ENCODE assay signal across 30 cellular contexts in the genomic region with DNA sequence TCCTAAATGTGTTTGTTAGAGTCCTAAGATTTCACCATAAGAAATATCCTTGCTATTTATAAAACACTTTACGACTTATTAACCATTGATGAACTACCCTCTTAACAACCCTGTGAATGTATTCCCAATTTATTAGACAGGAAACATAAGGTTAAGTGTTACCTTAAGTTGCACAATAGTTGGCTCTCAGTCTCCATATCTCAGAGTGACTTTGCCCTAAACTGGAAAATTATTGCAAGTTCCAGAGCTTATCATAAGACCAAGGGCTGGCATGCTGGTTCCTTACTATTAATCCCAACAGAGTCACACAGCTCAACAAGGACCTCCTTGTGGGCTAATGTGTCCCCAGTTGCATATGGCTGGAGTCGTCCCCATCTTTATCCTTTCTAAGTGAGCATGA.
"Had no signal": no experiment of that assay in that cellular context is flagged by ENCODE, and none has a peak within 500 bp of the region (broad histone marks: within the 10 kb centered on the region; RNA-seq: fewer than 3 reads in every experiment).

No MANE protein-coding gene starts in this region.

- H3K9me3 ChIP-seq: SJCRH30 had no signal

- FAIRE-seq: bronchial epithelial cell, TTC549 had no signal

- H3K27ac ChIP-seq: SJCRH30, SK-N-MC had no signal

- H3K27ac Mint-ChIP-seq: activated CD4-positive, alpha-beta T cell treated with anti-CD3 and anti-CD28 coated beads, Interleukin-2, amount 10 ng/mL, durations not matched to agents 24 days and 14 days; activated CD8-positive, alpha-beta T cell treated with anti-CD3 and anti-CD28 coated beads for 36 hours; activated naive CD4-positive, alpha-beta T cell treated with anti-CD3 and anti-CD28 coated beads, Interleukin-2, amount 10 ng/mL, durations not matched to agents 7 days and 5 days; activated naive CD8-positive, alpha-beta T cell; activated naive CD8-positive, alpha-beta T cell treated with anti-CD3 and anti-CD28 coated beads, Interleukin-2, amount 50 U/mL, for 24 hours; activated T-helper 1 cell treated with anti-CD3 and anti-CD28 coated beads, Interleukin-12 subunit alpha, Interleukin-12 subunit beta, Interleukin-2, Interleukin-4 antibody, amounts not matched to agents 30 ng/mL and 10 ng/mL and 1 ng/mL, durations not matched to agents 14 hours and 24 hours and 36 hours; brain; T-helper 2 cell treated with Interferon-gamma antibody and Interleukin-4, amounts not matched to agents 5 μg/mL and 100 μg/mL, for 36 hours had no signal

- H3K4me3 ChIP-seq: MG63, SJCRH30, SK-N-MC had no signal

- H3K36me3 Mint-ChIP-seq: activated naive CD4-positive, alpha-beta T cell treated with anti-CD3 and anti-CD28 coated beads, Interleukin-2, amount 10 ng/mL, durations not matched to agents 7 days and 5 days; activated naive CD8-positive, alpha-beta T cell; brain had no signal

- ATAC-seq: activated CD8-positive, alpha-beta T cell treated with anti-CD3 and anti-CD28 coated beads for 36 hours; activated naive CD8-positive, alpha-beta T cell treated with anti-CD3 and anti-CD28 coated beads, Interleukin-2, amount 50 U/mL, for 24 hours; activated T-cell treated with anti-CD3 and anti-CD28 coated beads, Interleukin-2, amount 50 U/mL, for 4 hours; Panc1 had no signal

- H3K9me3 Mint-ChIP-seq: activated CD4-positive, alpha-beta T cell treated with anti-CD3 and anti-CD28 coated beads, Interleukin-2, amount 10 ng/mL, durations not matched to agents 24 days and 14 days; activated CD8-positive, alpha-beta T cell treated with anti-CD3 and anti-CD28 coated beads for 36 hours; activated naive CD4-positive, alpha-beta T cell treated with anti-CD3 and anti-CD28 coated beads, Interleukin-2, amount 10 ng/mL, durations not matched to agents 7 days and 5 days; activated naive CD8-positive, alpha-beta T cell treated with anti-CD3 and anti-CD28 coated beads, Interleukin-2, amount 50 U/mL, for 24 hours; activated T-cell treated with anti-CD3 and anti-CD28 coated beads, Interleukin-2, amount 50 U/mL, for 4 hours; activated T-helper 1 cell treated with anti-CD3 and anti-CD28 coated beads, Interleukin-12 subunit alpha, Interleukin-12 subunit beta, Interleukin-2, Interleukin-4 antibody, amounts not matched to agents 30 ng/mL and 10 ng/mL and 1 ng/mL, durations not matched to agents 14 hours and 24 hours and 36 hours; T-helper 2 cell treated with Interferon-gamma antibody and Interleukin-4, amounts not matched to agents 5 μg/mL and 100 μg/mL, for 36 hours had no signal

- DNase-seq: activated CD4-positive, alpha-beta T cell treated with anti-CD3 and anti-CD28 coated beads, Interleukin-2, amount 10 ng/mL, durations not matched to agents 24 days and 14 days; activated CD4-positive, alpha-beta T cell treated with anti-CD3 and anti-CD28 coated beads, Interleukin-2, amount 50 U/mL, for 4 hours; activated CD8-positive, alpha-beta T cell treated with anti-CD3 and anti-CD28 coated beads for 36 hours; activated effector memory CD4-positive, alpha-beta T cell treated with Interleukin-2 at 50 U/mL for 16 hours; activated naive CD4-positive, alpha-beta T cell treated with anti-CD3 and anti-CD28 coated beads, Interleukin-2, amount 10 ng/mL, durations not matched to agents 7 days and 5 days; activated naive CD8-positive, alpha-beta T cell treated with anti-CD3 and anti-CD28 coated beads, Interleukin-2, amount 50 U/mL, for 24 hours; activated T-cell treated with anti-CD3 and anti-CD28 coated beads for 4 hours; activated T-cell treated with anti-CD3 and anti-CD28 coated beads, Interleukin-2, amount 50 U/mL, for 4 hours; anterior cingulate cortex; caudate nucleus; Kasumi-1; KG1; MG63; MV-4-11; NCI-H1092; NCI-H1436 treated with DMSO at 0.1 percent for 48 hours; NCI-H1694 treated with DMSO at 0.1 percent for 48 hours; NCI-H2029; NCI-H345; NCI-H524 treated with DMSO at 0.1 percent for 48 hours; SHP77; SJCRH30 had no signal

- H3K4me1 ChIP-seq: SJCRH30 had no signal

- H3K36me3 ChIP-seq: MG63, SJCRH30 had no signal

- H3K4me1 Mint-ChIP-seq: activated naive CD4-positive, alpha-beta T cell treated with anti-CD3 and anti-CD28 coated beads, Interleukin-2, amount 10 ng/mL, durations not matched to agents 7 days and 5 days; activated naive CD8-positive, alpha-beta T cell treated with anti-CD3 and anti-CD28 coated beads, Interleukin-2, amount 50 U/mL, for 24 hours had no signal

- H3K4me3 Mint-ChIP-seq: activated CD4-positive, alpha-beta T cell treated with anti-CD3 and anti-CD28 coated beads, Interleukin-2, amount 10 ng/mL, durations not matched to agents 24 days and 14 days; activated CD8-positive, alpha-beta T cell treated with anti-CD3 and anti-CD28 coated beads for 36 hours; activated naive CD4-positive, alpha-beta T cell treated with anti-CD3 and anti-CD28 coated beads, Interleukin-2, amount 10 ng/mL, durations not matched to agents 7 days and 5 days; activated naive CD8-positive, alpha-beta T cell; activated naive CD8-positive, alpha-beta T cell treated with anti-CD3 and anti-CD28 coated beads, Interleukin-2, amount 50 U/mL, for 24 hours; activated T-cell treated with anti-CD3 and anti-CD28 coated beads, Interleukin-2, amount 50 U/mL, for 4 hours; activated T-helper 1 cell treated with anti-CD3 and anti-CD28 coated beads, Interleukin-12 subunit alpha, Interleukin-12 subunit beta, Interleukin-2, Interleukin-4 antibody, amounts not matched to agents 30 ng/mL and 10 ng/mL and 1 ng/mL, durations not matched to agents 14 hours and 24 hours and 36 hours; brain; T-helper 2 cell treated with Interferon-gamma antibody and Interleukin-4, amounts not matched to agents 5 μg/mL and 100 μg/mL, for 36 hours had no signal

- H3K27me3 ChIP-seq: MG63 had no signal
